1 cellular context compared by ENCODE assay signal in the genomic region with DNA sequence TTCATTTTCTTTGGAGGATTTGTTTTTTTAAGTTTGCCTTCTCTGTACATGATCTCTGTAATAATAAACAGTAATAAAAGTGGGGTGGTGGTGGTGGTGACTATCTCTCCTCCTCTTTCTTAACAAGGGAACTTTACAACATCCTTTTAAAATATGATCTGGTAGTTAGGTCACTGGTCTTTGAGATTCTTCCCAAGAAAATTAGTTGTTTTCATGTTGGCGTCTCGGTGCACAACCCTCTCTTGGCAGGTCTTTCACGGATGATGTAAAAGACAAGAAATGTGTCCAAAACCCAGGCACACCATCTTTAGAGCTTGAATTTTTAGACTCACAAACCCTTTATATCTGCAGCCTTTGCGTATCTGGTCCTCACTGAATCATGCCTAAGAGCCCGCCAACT.
TF ChIP-seq lines count a peak whose summit lies in the region.

No MANE protein-coding gene starts in this region.

TF ChIP-seq in HEK293, 187 proteins besides CTCF, POLR2A, EP300 and RAD21 (continued from another document):
- TF ChIP-seq, protein P1, sequence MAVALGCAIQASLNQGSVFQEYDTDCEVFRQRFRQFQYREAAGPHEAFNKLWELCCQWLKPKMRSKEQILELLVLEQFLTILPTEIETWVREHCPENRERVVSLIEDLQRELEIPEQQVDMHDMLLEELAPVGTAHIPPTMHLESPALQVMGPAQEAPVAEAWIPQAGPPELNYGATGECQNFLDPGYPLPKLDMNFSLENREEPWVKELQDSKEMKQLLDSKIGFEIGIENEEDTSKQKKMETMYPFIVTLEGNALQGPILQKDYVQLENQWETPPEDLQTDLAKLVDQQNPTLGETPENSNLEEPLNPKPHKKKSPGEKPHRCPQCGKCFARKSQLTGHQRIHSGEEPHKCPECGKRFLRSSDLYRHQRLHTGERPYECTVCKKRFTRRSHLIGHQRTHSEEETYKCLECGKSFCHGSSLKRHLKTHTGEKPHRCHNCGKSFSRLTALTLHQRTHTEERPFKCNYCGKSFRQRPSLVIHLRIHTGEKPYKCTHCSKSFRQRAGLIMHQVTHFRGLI (tag by site-specific recombination; IDR thresholded peaks at IDR 0.05): no peak
- TF ChIP-seq ZNF843 (tag by site-specific recombination; IDR thresholded peaks at IDR 0.05) (0 out of 2 replicates have a peak, but pooled peaks have one; percentile 20), GLIS2 (tag by site-specific recombination; IDR thresholded peaks at IDR 0.05) (no peak), ZNF423 (tag by site-specific recombination; IDR thresholded peaks at IDR 0.05) (no peak), ZBTB21 (tag by site-specific recombination; IDR thresholded peaks at IDR 0.05) (no peak)
- TF ChIP-seq, protein P2, sequence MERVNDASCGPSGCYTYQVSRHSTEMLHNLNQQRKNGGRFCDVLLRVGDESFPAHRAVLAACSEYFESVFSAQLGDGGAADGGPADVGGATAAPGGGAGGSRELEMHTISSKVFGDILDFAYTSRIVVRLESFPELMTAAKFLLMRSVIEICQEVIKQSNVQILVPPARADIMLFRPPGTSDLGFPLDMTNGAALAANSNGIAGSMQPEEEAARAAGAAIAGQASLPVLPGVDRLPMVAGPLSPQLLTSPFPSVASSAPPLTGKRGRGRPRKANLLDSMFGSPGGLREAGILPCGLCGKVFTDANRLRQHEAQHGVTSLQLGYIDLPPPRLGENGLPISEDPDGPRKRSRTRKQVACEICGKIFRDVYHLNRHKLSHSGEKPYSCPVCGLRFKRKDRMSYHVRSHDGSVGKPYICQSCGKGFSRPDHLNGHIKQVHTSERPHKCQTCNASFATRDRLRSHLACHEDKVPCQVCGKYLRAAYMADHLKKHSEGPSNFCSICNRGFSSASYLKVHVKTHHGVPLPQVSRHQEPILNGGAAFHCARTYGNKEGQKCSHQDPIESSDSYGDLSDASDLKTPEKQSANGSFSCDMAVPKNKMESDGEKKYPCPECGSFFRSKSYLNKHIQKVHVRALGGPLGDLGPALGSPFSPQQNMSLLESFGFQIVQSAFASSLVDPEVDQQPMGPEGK (tag by site-specific recombination; IDR thresholded peaks at IDR 0.05): no peak
